Comparison of ENCODE assay signal across 15 cellular contexts in genomic region chr16:8741636-8742427, GRCh38.
"Had no signal": no experiment of that assay in that cellular context is flagged by ENCODE, and none has a peak within 500 bp of the region (broad histone marks: within the 10 kb centered on the region; RNA-seq: fewer than 3 reads in every experiment).

No MANE protein-coding gene starts in this region.

- H3K4me1 ChIP-seq: breast epithelium, psoas muscle, uterus had no signal

- H3K4me3 ChIP-seq: breast epithelium, dorsolateral prefrontal cortex, gastrocnemius medialis, psoas muscle, tibial artery, uterus had no signal

- H3K27ac ChIP-seq: breast epithelium, gastrocnemius medialis, psoas muscle, tibial artery, uterus had no signal

- H3K4me1 Mint-ChIP-seq: activated CD4-positive, alpha-beta T cell treated with anti-CD3 and anti-CD28 coated beads, Interleukin-2, amount 10 ng/mL, durations not matched to agents 7 days and 5 days; activated naive CD8-positive, alpha-beta T cell treated with anti-CD3 and anti-CD28 coated beads, Interleukin-2, amount 10 ng/mL, durations not matched to agents 7 days and 5 days had no signal

- ATAC-seq: gastrocnemius medialis, psoas muscle had no signal

- H3K27me3 ChIP-seq: breast epithelium, dorsolateral prefrontal cortex, gastrocnemius medialis, tibial artery, uterus had no signal

- H3K36me3 ChIP-seq: breast epithelium, gastrocnemius medialis, uterus had no signal

- H3K27ac Mint-ChIP-seq: activated CD4-positive, alpha-beta T cell treated with anti-CD3 and anti-CD28 coated beads, Interleukin-2, amount 10 ng/mL, durations not matched to agents 7 days and 5 days; activated naive CD8-positive, alpha-beta T cell treated with anti-CD3 and anti-CD28 coated beads, Interleukin-2, amount 10 ng/mL, durations not matched to agents 7 days and 5 days had no signal

- H3K9me3 ChIP-seq: breast epithelium, gastrocnemius medialis, psoas muscle, tibial artery, uterus had no signal

- DNase-seq: activated CD4-positive, alpha-beta T cell treated with anti-CD3 and anti-CD28 coated beads, Interleukin-2, amount 10 ng/mL, durations not matched to agents 7 days and 5 days; activated CD4-positive, CD25-positive, alpha-beta regulatory T cell; activated CD8-positive, alpha-beta memory T cell treated with anti-CD3 and anti-CD28 coated beads for 24 hours; activated naive CD8-positive, alpha-beta T cell treated with anti-CD3 and anti-CD28 coated beads, Interleukin-2, amount 10 ng/mL, durations not matched to agents 7 days and 5 days; anterior cingulate cortex; dorsolateral prefrontal cortex; erythroblast; gastrocnemius medialis; mesenchymal stem cell; psoas muscle; stimulated activated CD4-positive, alpha-beta T cell treated with anti-CD3 and anti-CD28 coated beads, Interleukin-12 subunit alpha, Interleukin-12 subunit beta, amount 100 ng/mL, for 4 hours; stimulated activated CD4-positive, alpha-beta T cell treated with anti-CD3 and anti-CD28 coated beads, Interleukin-2, amount 100 ng/mL, for 24 hours; tibial artery; uterus had no signal

- H3K36me3 Mint-ChIP-seq: activated naive CD8-positive, alpha-beta T cell treated with anti-CD3 and anti-CD28 coated beads, Interleukin-2, amount 10 ng/mL, durations not matched to agents 7 days and 5 days had no signal

- H3K4me3 Mint-ChIP-seq: activated CD4-positive, alpha-beta T cell treated with anti-CD3 and anti-CD28 coated beads, Interleukin-2, amount 10 ng/mL, durations not matched to agents 7 days and 5 days; activated naive CD8-positive, alpha-beta T cell treated with anti-CD3 and anti-CD28 coated beads, Interleukin-2, amount 10 ng/mL, durations not matched to agents 7 days and 5 days had no signal

- H3K9me3 Mint-ChIP-seq: activated naive CD8-positive, alpha-beta T cell treated with anti-CD3 and anti-CD28 coated beads, Interleukin-2, amount 10 ng/mL, durations not matched to agents 7 days and 5 days had no signal

- H3K27me3 Mint-ChIP-seq: activated CD4-positive, alpha-beta T cell treated with anti-CD3 and anti-CD28 coated beads, Interleukin-2, amount 10 ng/mL, durations not matched to agents 7 days and 5 days had no signal
